ENCODE assay signal across 8 cellular contexts in genomic region chr7:25949672-25950487, GRCh38.
DNase-seq lines count a peak whose midpoint lies in the region; ATAC-seq and TF ChIP-seq lines count a peak whose summit lies in the region.

No MANE protein-coding gene starts in this region.

- H3K4me3 ChIP-seq in A673 (ENCODE audit: low read depth, low read length, poor library complexity, severe bottlenecking) (peak overlapping the region; percentile 77), iPS DF 6.9 (ENCODE audit: low read length) (peak overlapping the region; percentile 98; the same call in 1 of the 2 replicates)

- H3K4me1 ChIP-seq in A673 (ENCODE audit: insufficient read depth, low read length, poor library complexity, severe bottlenecking) (peaks cover 22% of the 10 kb centered on the region), iPS DF 6.9 (ENCODE audit: control insufficient read depth, insufficient read depth, low read length) (peaks cover 6% of the 10 kb centered on the region)

- intact Hi-C loops in A673 (cut with micrococcal nuclease; ENCODE audit: unreplicated experiment) = loop anchor here (2.0 kb wide), 1 partner anchor 55 kb away; no protein-coding TSS in a partner anchor
- intact Hi-C loops in activated B cell treated with CpG ODN at 0.5 μM for 24 hours (cut with micrococcal nuclease) = loop anchor here (2.0 to 5.0 kb wide), 4 partner anchors 55 to 912 kb away; partner anchors contain the start of genes CBX3, HNRNPA2B1, NFE2L3 and SKAP2

- H3K9me3 ChIP-seq in A673 (ENCODE audit: low read depth, low read length, poor library complexity, severe bottlenecking) = no peaks in the 10 kb centered on the region
- no peaks in the 10 kb centered on the region for H3K9me3 ChIP-seq in iPS DF 6.9 (ENCODE audit: control insufficient read depth, insufficient read depth, low read length)

- peak; percentile 56 for TF ChIP-seq POLR2A in GM19193 (IDR thresholded peaks at IDR 0.05; ENCODE audit: extremely low read depth, insufficient read depth, insufficient read length)

- ATAC-seq in activated B cell treated with CpG ODN at 0.5 μM for 24 hours (ENCODE audit: low read depth) (no peak), HG03196 (IDR thresholded peaks at IDR 0.05; ENCODE audit: unreplicated experiment) (no peak), GM19467 (IDR thresholded peaks at IDR 0.05; ENCODE audit: unreplicated experiment) (no peak)
- no peak for ATAC-seq in stimulated activated memory B cell treated with anti-CD40 and anti-IgM and Interleukin-4, amounts not matched to agents 10 μg/mL and 1 μg/mL and 100 μg/mL, for 72 hours

- H3K36me3 Mint-ChIP-seq in activated B cell treated with CpG ODN at 0.5 μM for 24 hours (ENCODE audit: low read depth) = no peaks in the 10 kb centered on the region
- H3K36me3 Mint-ChIP-seq in stimulated activated memory B cell treated with anti-CD40 and anti-IgM and Interleukin-4, amounts not matched to agents 10 μg/mL and 1 μg/mL and 100 μg/mL, for 72 hours = no peaks in the 10 kb centered on the region

- no peak for TF ChIP-seq CTCF in A673 (conservative IDR thresholded peaks at IDR 0.05; ENCODE audit: low read depth, low read length)
- no peak for TF ChIP-seq CTCF in activated B cell treated with CpG ODN at 0.5 μM for 24 hours (IDR thresholded peaks at IDR 0.05)

- no peaks in the 10 kb centered on the region for H3K36me3 ChIP-seq in A673 (ENCODE audit: insufficient read depth, low read length, poor library complexity, severe bottlenecking)
- no peaks in the 10 kb centered on the region for H3K36me3 ChIP-seq in iPS DF 6.9 (ENCODE audit: control insufficient read depth, insufficient read depth, low read length)

- no peak overlapping the region for H3K27ac Mint-ChIP-seq in activated B cell treated with CpG ODN at 0.5 μM for 24 hours
- peak overlapping the region; percentile 57 for H3K27ac Mint-ChIP-seq in stimulated activated memory B cell treated with anti-CD40 and anti-IgM and Interleukin-4, amounts not matched to agents 10 μg/mL and 1 μg/mL and 100 μg/mL, for 72 hours

- POLR2A ChIA-PET in A673 (lab: Charles Lee; ENCODE audit: low non-redundant PET) (no interaction called here), activated B cell treated with CpG ODN at 0.5 μM for 24 hours (lab: Charles Lee) (interaction anchor here (0.7 to 1.7 kb wide), 3 partner anchors 9 to 18 kb away, joined by 3 to 8 read pairs (median 3); no protein-coding TSS in a partner anchor)

- no TSS peak for BruUV-seq in A673 (replicated peaks; lab: Mats Ljungman, UMichigan)

- H3K27me3 Mint-ChIP-seq in activated B cell treated with CpG ODN at 0.5 μM for 24 hours = peaks cover 35% of the 10 kb centered on the region
- H3K27me3 Mint-ChIP-seq in stimulated activated memory B cell treated with anti-CD40 and anti-IgM and Interleukin-4, amounts not matched to agents 10 μg/mL and 1 μg/mL and 100 μg/mL, for 72 hours = peaks cover 50% of the 10 kb centered on the region

- H3K4me3 Mint-ChIP-seq in activated B cell treated with CpG ODN at 0.5 μM for 24 hours = peak overlapping the region; percentile 80
- H3K4me3 Mint-ChIP-seq in stimulated activated memory B cell treated with anti-CD40 and anti-IgM and Interleukin-4, amounts not matched to agents 10 μg/mL and 1 μg/mL and 100 μg/mL, for 72 hours = peak overlapping the region; percentile 78

- WGBS in iPS DF 6.9 (ENCODE audit: insufficient coverage, insufficient read length) = no CpG with 5 or more reads among the region's 32 CpGs

- H3K27ac ChIP-seq in A673 (ENCODE audit: low read depth, low read length, poor library complexity, severe bottlenecking) = peak overlapping the region; percentile 58
- H3K27ac ChIP-seq in iPS DF 6.9 (ENCODE audit: low read length) = no peak overlapping the region

- no peak for DNase-seq in A673 (ENCODE audit: low spot score)
- DNase-seq in activated B cell treated with CpG ODN at 0.5 μM for 24 hours = no peak
- no peak for DNase-seq in iPS DF 6.9 (ENCODE audit: low read depth, low spot score)
- no peak for DNase-seq in SK-N-DZ (ENCODE audit: low spot score)

- H3K4me1 Mint-ChIP-seq in activated B cell treated with CpG ODN at 0.5 μM for 24 hours = peaks cover 35% of the 10 kb centered on the region
- H3K4me1 Mint-ChIP-seq in stimulated activated memory B cell treated with anti-CD40 and anti-IgM and Interleukin-4, amounts not matched to agents 10 μg/mL and 1 μg/mL and 100 μg/mL, for 72 hours = peaks cover 39% of the 10 kb centered on the region

- H3K9me3 Mint-ChIP-seq in activated B cell treated with CpG ODN at 0.5 μM for 24 hours = peaks cover 3% of the 10 kb centered on the region
- H3K9me3 Mint-ChIP-seq in stimulated activated memory B cell treated with anti-CD40 and anti-IgM and Interleukin-4, amounts not matched to agents 10 μg/mL and 1 μg/mL and 100 μg/mL, for 72 hours = peaks cover 3% of the 10 kb centered on the region

- CTCF ChIA-PET in A673 (lab: Charles Lee) = no interaction called here
- CTCF ChIA-PET in activated B cell treated with CpG ODN at 0.5 μM for 24 hours (lab: Charles Lee) = interaction anchor here (0.7 kb wide), 1 partner anchor 206 kb away, joined by 3 read pairs; no protein-coding TSS in a partner anchor

- H3K27me3 ChIP-seq in A673 (replicated peaks; ENCODE audit: insufficient read depth, low read depth, low read length, poor library complexity) (no peaks in the 10 kb centered on the region), iPS DF 6.9 (ENCODE audit: control insufficient read depth, insufficient read depth, low read length) (no peaks in the 10 kb centered on the region)
